Comparison of ENCODE assay signal across 14 cellular contexts in the genomic region with DNA sequence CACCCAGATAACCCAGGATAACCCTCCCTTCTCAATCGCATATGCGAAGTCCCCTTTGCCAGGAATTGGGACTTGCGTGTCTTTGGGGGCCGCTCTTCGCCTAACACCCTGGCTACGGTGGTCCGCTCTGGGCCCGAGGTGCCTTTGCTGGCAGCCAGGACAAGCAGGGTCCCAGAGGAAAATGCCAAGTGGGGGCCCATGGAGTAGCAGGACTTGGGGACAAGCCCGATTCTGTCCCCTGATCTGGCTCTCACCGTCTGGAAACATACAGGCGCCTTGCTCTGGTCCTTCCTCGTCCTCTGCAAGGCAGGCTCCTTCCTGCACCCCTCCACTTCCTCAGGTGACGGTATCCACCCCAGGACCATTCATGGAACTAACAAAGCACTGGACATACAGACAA.
"Had no signal": no experiment of that assay in that cellular context is flagged by ENCODE, and none has a peak within 500 bp of the region (broad histone marks: within the 10 kb centered on the region; RNA-seq: fewer than 3 reads in every experiment).

No MANE protein-coding gene starts in this region.

- H3K27me3 ChIP-seq: colonic mucosa had no signal

- H3K36me3 ChIP-seq: colonic mucosa, pancreas had no signal

- ATAC-seq: activated CD8-positive, alpha-beta T cell treated with anti-CD3 and anti-CD28 coated beads, Interleukin-2, amount 10 ng/mL, durations not matched to agents 7 days and 5 days; left cardiac atrium; pancreas had no signal

- DNase-seq: activated CD4-positive, alpha-beta T cell treated with anti-CD3 and anti-CD28 coated beads, Interleukin-2, amount 10 ng/mL, durations not matched to agents 24 days and 14 days; activated CD8-positive, alpha-beta T cell treated with anti-CD3 and anti-CD28 coated beads, Interleukin-2, amount 10 ng/mL, durations not matched to agents 7 days and 5 days; colonic mucosa; left cardiac atrium; stimulated activated CD4-positive, alpha-beta T cell treated with anti-CD3 and anti-CD28 coated beads, Interleukin-15, amount 100 ng/mL, for 24 hours; stimulated activated CD4-positive, alpha-beta T cell treated with anti-CD3 and anti-CD28 coated beads, Interleukin-4, amount 100 ng/mL, for 1 hour; stimulated activated naive CD4-positive, alpha-beta T cell treated with Interleukin-2 at 50 U/mL for 16 hours; substantia nigra; T-helper 2 cell had no signal

- H3K4me1 ChIP-seq: colonic mucosa, pancreas had no signal

- H3K4me1 Mint-ChIP-seq: activated CD4-positive, alpha-beta T cell treated with anti-CD3 and anti-CD28 coated beads, Interleukin-2, amount 10 ng/mL, durations not matched to agents 24 days and 14 days had no signal

- H3K27ac Mint-ChIP-seq: activated CD4-positive, alpha-beta T cell treated with anti-CD3 and anti-CD28 coated beads, Interleukin-2, amount 10 ng/mL, durations not matched to agents 24 days and 14 days; activated CD8-positive, alpha-beta T cell treated with anti-CD3 and anti-CD28 coated beads, Interleukin-2, amount 10 ng/mL, durations not matched to agents 7 days and 5 days; mesothelial cell of epicardium had no signal

- H3K4me3 ChIP-seq: colonic mucosa, lung, pancreas had no signal

- H3K9me3 Mint-ChIP-seq: activated CD4-positive, alpha-beta T cell treated with anti-CD3 and anti-CD28 coated beads, Interleukin-2, amount 10 ng/mL, durations not matched to agents 24 days and 14 days; mesothelial cell of epicardium had no signal

- H3K36me3 Mint-ChIP-seq: mesothelial cell of epicardium had no signal

- H3K9me3 ChIP-seq: colonic mucosa, pancreas had no signal

- H3K4me3 Mint-ChIP-seq: activated CD4-positive, alpha-beta T cell treated with anti-CD3 and anti-CD28 coated beads, Interleukin-2, amount 10 ng/mL, durations not matched to agents 24 days and 14 days; activated CD8-positive, alpha-beta T cell treated with anti-CD3 and anti-CD28 coated beads, Interleukin-2, amount 10 ng/mL, durations not matched to agents 7 days and 5 days; mesothelial cell of epicardium had no signal

- FAIRE-seq: astrocyte, endothelial cell of umbilical vein, pancreas had no signal

- H3K27ac ChIP-seq: colonic mucosa, pancreas had no signal
